8 cellular contexts compared by ENCODE assay signal in genomic region chr5:41835625-41836024, GRCh38. TPM values are rescaled to one million over a fixed set of nuclear protein-coding genes. Genes with fewer than 3 reads are reported as not detected.
DNase-seq lines count a peak whose midpoint lies in the region; ATAC-seq lines count a peak whose summit lies in the region.

No MANE protein-coding gene starts in this region.

- no peak for DNase-seq in activated T-cell treated with anti-CD3 and anti-CD28 coated beads, Interleukin-2, amount 50 U/mL, for 24 hours
- DNase-seq in activated T-cell treated with anti-CD3 and anti-CD28 coated beads for 4 hours: no peak
- peak; percentile 18 to 21 for DNase-seq in activated T-cell treated with anti-CD3 and anti-CD28 coated beads, Interleukin-2, amount 50 U/mL, for 72 hours
- peak; percentile 22 for DNase-seq in hepatic stellate cell (ENCODE audit: low spot score)
- DNase-seq in stimulated activated naive CD8-positive, alpha-beta T cell treated with anti-CD3 and anti-CD28 coated beads, Interleukin-15, amount 100 ng/mL, for 72 hours: no peak
- no peak for DNase-seq in NCI-H1930 (lab: John Stamatoyannopoulos, UW)

- H3K36me3 Mint-ChIP-seq in activated T-cell treated with anti-CD3 and anti-CD28 coated beads, Interleukin-2, amount 50 U/mL, for 24 hours (ENCODE audit: low read depth): peaks cover 94% of the 10 kb centered on the region
- peaks cover 16 to 46% of the 10 kb centered on the region in 2 donors for H3K36me3 Mint-ChIP-seq in activated T-cell treated with anti-CD3 and anti-CD28 coated beads, Interleukin-2, amount 50 U/mL, for 72 hours (ENCODE audit: insufficient read depth in 2 of 2)

- H3K27me3 Mint-ChIP-seq in activated T-cell treated with anti-CD3 and anti-CD28 coated beads, Interleukin-2, amount 50 U/mL, for 24 hours: no peaks in the 10 kb centered on the region
- H3K27me3 Mint-ChIP-seq in activated T-cell treated with anti-CD3 and anti-CD28 coated beads, Interleukin-2, amount 50 U/mL, for 72 hours (ENCODE audit: low read depth): no peaks in the 10 kb centered on the region
- no peaks in the 10 kb centered on the region for H3K27me3 Mint-ChIP-seq in stimulated activated naive CD8-positive, alpha-beta T cell treated with anti-CD3 and anti-CD28 coated beads, Interleukin-15, amount 100 ng/mL, for 72 hours

- ATAC-seq in activated T-cell treated with anti-CD3 and anti-CD28 coated beads, Interleukin-2, amount 50 U/mL, for 72 hours (replicated peaks in 1 of 2): peak; percentile 68 to 78
- peak; percentile 72 for ATAC-seq in stimulated activated naive CD8-positive, alpha-beta T cell treated with anti-CD3 and anti-CD28 coated beads, Interleukin-15, amount 100 ng/mL, for 72 hours
- ATAC-seq in HG03469 (IDR thresholded peaks at IDR 0.05; ENCODE audit: unreplicated experiment): no peak
- no peak for ATAC-seq in HG03457 (IDR thresholded peaks at IDR 0.05; ENCODE audit: unreplicated experiment)

- no peaks in the 10 kb centered on the region for H3K9me3 Mint-ChIP-seq in activated T-cell treated with anti-CD3 and anti-CD28 coated beads, Interleukin-2, amount 50 U/mL, for 24 hours
- no peaks in the 10 kb centered on the region for H3K9me3 Mint-ChIP-seq in activated T-cell treated with anti-CD3 and anti-CD28 coated beads, Interleukin-2, amount 50 U/mL, for 72 hours
- H3K9me3 Mint-ChIP-seq in stimulated activated naive CD8-positive, alpha-beta T cell treated with anti-CD3 and anti-CD28 coated beads, Interleukin-15, amount 100 ng/mL, for 72 hours: no peaks in the 10 kb centered on the region

- H3K4me3 Mint-ChIP-seq in activated T-cell treated with anti-CD3 and anti-CD28 coated beads, Interleukin-2, amount 50 U/mL, for 24 hours: no peak overlapping the region
- H3K4me3 Mint-ChIP-seq in activated T-cell treated with anti-CD3 and anti-CD28 coated beads, Interleukin-2, amount 50 U/mL, for 72 hours: no peak overlapping the region
- no peak overlapping the region for H3K4me3 Mint-ChIP-seq in stimulated activated naive CD8-positive, alpha-beta T cell treated with anti-CD3 and anti-CD28 coated beads, Interleukin-15, amount 100 ng/mL, for 72 hours

- H3K4me1 Mint-ChIP-seq in activated T-cell treated with anti-CD3 and anti-CD28 coated beads, Interleukin-2, amount 50 U/mL, for 24 hours (ENCODE audit: low read depth): peaks cover 66% of the 10 kb centered on the region
- peaks cover 25% of the 10 kb centered on the region for H3K4me1 Mint-ChIP-seq in activated T-cell treated with anti-CD3 and anti-CD28 coated beads, Interleukin-2, amount 50 U/mL, for 72 hours (ENCODE audit: low read depth)
- peaks cover 46% of the 10 kb centered on the region for H3K4me1 Mint-ChIP-seq in stimulated activated naive CD8-positive, alpha-beta T cell treated with anti-CD3 and anti-CD28 coated beads, Interleukin-15, amount 100 ng/mL, for 72 hours

- H3K27ac Mint-ChIP-seq in activated T-cell treated with anti-CD3 and anti-CD28 coated beads, Interleukin-2, amount 50 U/mL, for 24 hours: peak overlapping the region; percentile 22
- H3K27ac Mint-ChIP-seq in activated T-cell treated with anti-CD3 and anti-CD28 coated beads, Interleukin-2, amount 50 U/mL, for 72 hours: peak overlapping the region; percentile 54
- H3K27ac Mint-ChIP-seq in stimulated activated naive CD8-positive, alpha-beta T cell treated with anti-CD3 and anti-CD28 coated beads, Interleukin-15, amount 100 ng/mL, for 72 hours: no peak overlapping the region

RNA-seq across cellular contexts. Expression of gene OXCT1, which starts 34.6 kb away (rescaled TPM):
- total RNA-seq in activated T-cell treated with anti-CD3 and anti-CD28 coated beads, Interleukin-2, amount 50 U/mL, for 72 hours: 10 to 100 TPM; 58.7 to 63.8 TPM

Comparison
In these comparisons a context has a peak if more than half of its experiments do, and no peak if none do; other contexts are left out.
1. DNase-seq: peak in activated T-cell treated with anti-CD3 and anti-CD28 coated beads, Interleukin-2, amount 50 U/mL, for 72 hours (2 of 2) and hepatic stellate cell (single experiment); none in activated T-cell treated with anti-CD3 and anti-CD28 coated beads, Interleukin-2, amount 50 U/mL, for 24 hours (single experiment), activated T-cell treated with anti-CD3 and anti-CD28 coated beads for 4 hours (single experiment), stimulated activated naive CD8-positive, alpha-beta T cell treated with anti-CD3 and anti-CD28 coated beads, Interleukin-15, amount 100 ng/mL, for 72 hours (0 of 2) and NCI-H1930 (0 of 2).
2. H3K27ac Mint-ChIP-seq: peak in activated T-cell treated with anti-CD3 and anti-CD28 coated beads, Interleukin-2, amount 50 U/mL, for 24 hours (single experiment) and activated T-cell treated with anti-CD3 and anti-CD28 coated beads, Interleukin-2, amount 50 U/mL, for 72 hours (single experiment); none in stimulated activated naive CD8-positive, alpha-beta T cell treated with anti-CD3 and anti-CD28 coated beads, Interleukin-15, amount 100 ng/mL, for 72 hours (0 of 2).
3. ATAC-seq: peak in activated T-cell treated with anti-CD3 and anti-CD28 coated beads, Interleukin-2, amount 50 U/mL, for 72 hours (2 of 2) and stimulated activated naive CD8-positive, alpha-beta T cell treated with anti-CD3 and anti-CD28 coated beads, Interleukin-15, amount 100 ng/mL, for 72 hours (single experiment); none in HG03469 (single experiment) and HG03457 (single experiment).